In genomic region chr9:133117271-133118178, GRCh38 we compare ENCODE assay signal across 9 cellular contexts. TPM values are rescaled to one million over a fixed set of nuclear protein-coding genes. Genes with fewer than 3 reads are reported as not detected.
A peak's percentile ranks its signal among the peaks of the same experiment; 100 is the strongest.
DNase-seq lines count a peak whose midpoint lies in the region; ATAC-seq, FAIRE-seq and TF ChIP-seq lines count a peak whose summit lies in the region.
"Had no signal": no experiment of that assay in that cellular context is flagged by ENCODE, and none has a peak within 500 bp of the region (broad histone marks: within the 10 kb centered on the region; RNA-seq: fewer than 3 reads in every experiment).

No MANE protein-coding gene starts in this region.

- no TSS peak for BruUV-seq in GM12878 (replicated peaks; lab: Mats Ljungman, UMichigan)

- no peaks in the 10 kb centered on the region; a peak in 1 of 4 replicates for H3K36me3 ChIP-seq in GM12878 (ENCODE audit: control insufficient read depth in 2 of 2, insufficient read depth in 2 of 2, low read length in 1 of 2)
- H3K36me3 ChIP-seq in thoracic aorta, result no peaks in the 10 kb centered on the region

- no peak overlapping the region for H3K4me3 ChIP-seq in GM12878
- no peak overlapping the region for H3K4me3 ChIP-seq in thoracic aorta

- TF ChIP-seq RAD21 in GM12878 (IDR thresholded peaks at IDR 0.05; ENCODE audit: insufficient read depth, low read depth, low read length), result no peak

- intact Hi-C loops in activated CD4-positive, alpha-beta T cell treated with anti-CD3 and anti-CD28 coated beads for 36 hours (cut with DNase I, micrococcal nuclease), result no loop called here
- intact Hi-C loops in GM12878 (cut with micrococcal nuclease; ENCODE audit: unreplicated experiment), result no loop called here

- peak overlapping the region; percentile 8 for H3K4me3 Mint-ChIP-seq in activated CD4-positive, alpha-beta T cell treated with anti-CD3 and anti-CD28 coated beads for 36 hours
- H3K4me3 Mint-ChIP-seq in memory B cell, result no peak overlapping the region

- H4K20me1 ChIP-seq in GM12878 (ENCODE audit: control insufficient read depth, insufficient read depth), result no peaks in the 10 kb centered on the region; the same call in 1 of the 2 replicates

- no peak for DNase-seq in activated CD4-positive, alpha-beta T cell treated with anti-CD3 and anti-CD28 coated beads for 36 hours
- no peak for DNase-seq in activated CD4-positive, alpha-beta T cell treated with anti-CD3 and anti-CD28 coated beads, Interleukin-2, amount 50 U/mL, for 48 hours
- DNase-seq in GM12878 (ENCODE audit: low read depth, low spot score) (no peak), memory B cell (ENCODE audit: low spot score in 2 of 2) (no peak), thoracic aorta (ENCODE audit: low spot score) (no peak), T1000 (lab: John Stamatoyannopoulos, UW) (no peak)
- DNase-seq: NCI-H2171 treated with DMSO at 0.1 percent for 48 hours had no signal

- RAD21 ChIA-PET in GM12878 (lab: Charles Lee; ENCODE audit: unreplicated experiment), result interaction anchor here (1.0 to 14.4 kb wide), 3 partner anchors 13 to 29 kb away, joined by 3 to 219 read pairs (median 3); no protein-coding TSS in a partner anchor

- no peak for ATAC-seq in activated CD4-positive, alpha-beta T cell treated with anti-CD3 and anti-CD28 coated beads for 36 hours
- ATAC-seq in GM12878 (no peak), memory B cell (ENCODE audit: low read depth) (no peak), thoracic aorta (ENCODE audit: insufficient number of reproducible peaks, low FRiP score, low read depth) (no peak), GM19452 (IDR thresholded peaks at IDR 0.05; ENCODE audit: unreplicated experiment) (no peak), HG03108 (IDR thresholded peaks at IDR 0.05; ENCODE audit: unreplicated experiment) (no peak)

- SMC1A ChIA-PET in GM12878 (lab: Charles Lee; ENCODE audit: uncharacterized antibody, unreplicated experiment), result interaction anchor here (0.9 to 3.9 kb wide), 6 partner anchors 14 to 31 kb away, joined by 3 to 44 read pairs (median 8); no protein-coding TSS in a partner anchor

- CTCF ChIA-PET in activated CD4-positive, alpha-beta T cell treated with anti-CD3 and anti-CD28 coated beads for 36 hours (lab: Charles Lee), result interaction anchor here (0.7 to 11.8 kb wide), 4 partner anchors 29 to 96 kb away, joined by 3 to 139 read pairs (median 4); no protein-coding TSS in a partner anchor
- CTCF ChIA-PET in GM12878 (lab: Yijun Ruan, JAX), result interaction anchor here (0.7 to 22.5 kb wide), 9 partner anchors 11 to 96 kb away, joined by 3 to 401 read pairs (median 4); no protein-coding TSS in a partner anchor

- TF ChIP-seq EP300 in GM12878 (IDR thresholded peaks at IDR 0.05; ENCODE audit: borderline replicate concordance in 1 of 2, control insufficient read depth in 1 of 2, low read depth in 2 of 2, low read length in 2 of 2), result no peak

- H3K27ac ChIP-seq in GM12878 (ENCODE audit: control insufficient read depth, insufficient read depth) (no peak overlapping the region), thoracic aorta (no peak overlapping the region)

- H2AFZ ChIP-seq in GM12878 (ENCODE audit: control insufficient read depth, low read depth, low read length), result no peak overlapping the region

- WGBS in GM12878 (ENCODE audit: insufficient coverage, insufficient replicate concordance, low lambda C conversion rate, missing lambda C conversion rate), result 79% methylated on average over 18 of the region's 18 CpGs

- no peaks in the 10 kb centered on the region for H3K9me3 Mint-ChIP-seq in activated CD4-positive, alpha-beta T cell treated with anti-CD3 and anti-CD28 coated beads for 36 hours (ENCODE audit: low read depth)
- no peaks in the 10 kb centered on the region for H3K9me3 Mint-ChIP-seq in memory B cell

- H3K27me3 Mint-ChIP-seq in activated CD4-positive, alpha-beta T cell treated with anti-CD3 and anti-CD28 coated beads for 36 hours, result no peaks in the 10 kb centered on the region
- no peaks in the 10 kb centered on the region for H3K27me3 Mint-ChIP-seq in memory B cell

- in situ Hi-C loops in GM12878 (cut with MboI), result no loop called here

- H3K27me3 ChIP-seq in GM12878 (replicated peaks in 1 of 2; ENCODE audit: control insufficient read depth in 2 of 2, insufficient read depth in 2 of 2, low read length in 1 of 2) (no peaks in the 10 kb centered on the region), thoracic aorta (replicated peaks; ENCODE audit: insufficient read depth) (no peaks in the 10 kb centered on the region)

- H3K9me3 ChIP-seq in GM12878 (replicated peaks; ENCODE audit: control insufficient read depth, insufficient read depth, low read length), result no peaks in the 10 kb centered on the region
- H3K9me3 ChIP-seq in thoracic aorta, result no peaks in the 10 kb centered on the region

- no peak for TF ChIP-seq POLR2A in GM12878 (IDR thresholded peaks at IDR 0.05; ENCODE audit: low read depth, low read length)

- H3K27ac Mint-ChIP-seq in activated CD4-positive, alpha-beta T cell treated with anti-CD3 and anti-CD28 coated beads for 36 hours, result no peak overlapping the region
- H3K27ac Mint-ChIP-seq in memory B cell, result peak overlapping the region; percentile 9

- H3K36me3 Mint-ChIP-seq in activated CD4-positive, alpha-beta T cell treated with anti-CD3 and anti-CD28 coated beads for 36 hours (ENCODE audit: low read depth), result peaks cover 6% of the 10 kb centered on the region
- H3K36me3 Mint-ChIP-seq in memory B cell, result no peaks in the 10 kb centered on the region

- POLR2A ChIA-PET in activated CD4-positive, alpha-beta T cell treated with anti-CD3 and anti-CD28 coated beads for 36 hours (lab: Charles Lee), result interaction anchor here (0.6 to 1.4 kb wide), 6 partner anchors 8 to 1714 kb away, joined by 3 to 4 read pairs (median 3); partner anchors contain the start of gene GTF3C5
- POLR2A ChIA-PET in GM12878 (lab: Charles Lee), result interaction anchor here (0.8 to 7.3 kb wide), 6 partner anchors 9 to 31 kb away, joined by 3 to 66 read pairs (median 11); no protein-coding TSS in a partner anchor

- H3K4me1 ChIP-seq in GM12878 (ENCODE audit: control insufficient read depth, insufficient read depth, low read length), result peaks cover 72% of the 10 kb centered on the region
- peaks cover 37 to 77% of the 10 kb centered on the region in 2 donors for H3K4me1 ChIP-seq in thoracic aorta (ENCODE audit: control insufficient read depth in 1 of 2, low read depth in 2 of 2)

- H3K79me2 ChIP-seq in GM12878 (ENCODE audit: control insufficient read depth, insufficient read depth, low read length), result peaks cover 69% of the 10 kb centered on the region

- no peak for FAIRE-seq in GM12878 (lab: Jason Lieb, UNC)

- peaks cover 68% of the 10 kb centered on the region for H3K4me1 Mint-ChIP-seq in activated CD4-positive, alpha-beta T cell treated with anti-CD3 and anti-CD28 coated beads for 36 hours
- peaks cover 43% of the 10 kb centered on the region for H3K4me1 Mint-ChIP-seq in memory B cell

- TF ChIP-seq CTCF in GM12878 (IDR thresholded peaks at IDR 0.05 in 2 of 3, conservative IDR thresholded peaks at IDR 0.05 in 1 of 3; ENCODE audit: control insufficient read depth in 2 of 3, extremely low read depth in 1 of 3, insufficient read depth in 1 of 3, low read depth in 3 of 3, low read length in 3 of 3) (no peak), thoracic aorta (IDR thresholded peaks at IDR 0.05) (peak; percentile 11)

- H3K4me2 ChIP-seq in GM12878 (ENCODE audit: control insufficient read depth, insufficient read depth), result peak overlapping the region; percentile 32; the same call in 1 of the 2 replicates

- H3K9ac ChIP-seq in GM12878 (ENCODE audit: control insufficient read depth, insufficient read depth, low read length), result no peak overlapping the region

RNA-seq across cellular contexts. Expression of gene RALGDS, which starts 3.5 kb away (rescaled TPM):
- total RNA-seq in activated CD4-positive, alpha-beta T cell treated with anti-CD3 and anti-CD28 coated beads for 36 hours, result 10 to 100 TPM; 65.1 to 78.6 TPM
- total RNA-seq in GM12878 (2013; cell fraction: nucleolus; rRNA removed), result 87.1 and 89.7 TPM in 2 replicates
- total RNA-seq in GM12878 (2014; rRNA removed), result 29.7 and 34.1 TPM in 2 replicates
- 17.4 and 19.3 TPM in 2 replicates for total RNA-seq in GM12878 (2014; rRNA removed; fragmentation: Illumina TruSeq; extraction: Trizol)
- total RNA-seq in GM12878 (2021), result 30.1 and 33.3 TPM in 2 replicates
- polyA plus RNA-seq in GM12878 (2011; ENCODE audit: low read depth), result 15.0 TPM
- 33.7 and 48.6 TPM in 2 replicates for polyA plus RNA-seq in GM12878 (2011; rRNA removed)
- 56.3 and 59.0 TPM in 2 replicates for polyA plus RNA-seq in GM12878 (2011; cell fraction: cytosol; rRNA removed)
- polyA plus RNA-seq in GM12878 (2011; cell fraction: nucleus; rRNA removed), result 264 and 316 TPM in 2 replicates
- 22.6 and 37.4 TPM in 2 replicates for polyA plus RNA-seq in GM12878 (2012)
- polyA plus RNA-seq in GM12878 (2014; fragmentation: Illumina TruSeq; extraction: Trizol), result 8.4 and 23.1 TPM in 2 replicates
- 1 to 10 TPM; 1.3 to 2.0 TPM for polyA plus RNA-seq in GM12878 (2014; fragmentation: Nextera tagmentation; extraction: Ambion mirVana)
- 43.7 and 49.3 TPM in 2 replicates for polyA plus RNA-seq in GM12878 (2014; rRNA removed)
- 10 to 100 TPM in 1 of 2 experiments, 1 to 10 TPM in 1; 7.6 to 13.3 TPM for polyA plus RNA-seq in GM12878 (2016; fragmentation: Nextera tagmentation; extraction: Ambion mirVana)
- 22.2 and 36.1 TPM in 2 replicates for polyA minus RNA-seq in GM12878 (2011; rRNA and poly(A)+ RNA removed)
- polyA minus RNA-seq in GM12878 (2011; cell fraction: cytosol; rRNA and poly(A)+ RNA removed), result 9.8 and 20.6 TPM in 2 replicates
- polyA minus RNA-seq in GM12878 (2011; cell fraction: nucleus; rRNA and poly(A)+ RNA removed), result 38.2 and 39.3 TPM in 2 replicates
- 10 to 100 TPM; 30.3 to 98.8 TPM for total RNA-seq in thoracic aorta

RNA-seq across cellular contexts. Expression of gene GBGT1, which starts 46.2 kb away (rescaled TPM):
- total RNA-seq in activated CD4-positive, alpha-beta T cell treated with anti-CD3 and anti-CD28 coated beads for 36 hours, result 1 to 10 TPM; 3.8 to 4.8 TPM
- 19.1 and 27.5 TPM in 2 replicates for total RNA-seq in GM12878 (2013; cell fraction: nucleolus; rRNA removed)
- total RNA-seq in GM12878 (2014; rRNA removed), result 0.68 and 1.5 TPM in 2 replicates
- total RNA-seq in GM12878 (2014; rRNA removed; fragmentation: Illumina TruSeq; extraction: Trizol), result 0.45 and 0.74 TPM in 2 replicates
- 1.3 and 1.4 TPM in 2 replicates for total RNA-seq in GM12878 (2021)
- 0.30 TPM for polyA plus RNA-seq in GM12878 (2011; ENCODE audit: low read depth)
- 0.59 and 1.8 TPM in 2 replicates for polyA plus RNA-seq in GM12878 (2011; rRNA removed)
- polyA plus RNA-seq in GM12878 (2011; cell fraction: cytosol; rRNA removed), result 1.8 and 2.2 TPM in 2 replicates
- polyA plus RNA-seq in GM12878 (2011; cell fraction: nucleus; rRNA removed), result 5.1 and 5.4 TPM in 2 replicates
- 1.1 and 1.6 TPM in 2 replicates for polyA plus RNA-seq in GM12878 (2012)
- polyA plus RNA-seq in GM12878 (2014; fragmentation: Illumina TruSeq; extraction: Trizol), result 0.33 and 0.53 TPM in 2 replicates
- under 1 TPM; 0.08 to 0.11 TPM for polyA plus RNA-seq in GM12878 (2014; fragmentation: Nextera tagmentation; extraction: Ambion mirVana)
- 1.4 and 1.9 TPM in 2 replicates for polyA plus RNA-seq in GM12878 (2014; rRNA removed)
- under 1 TPM; 0.12 to 0.28 TPM for polyA plus RNA-seq in GM12878 (2016; fragmentation: Nextera tagmentation; extraction: Ambion mirVana)
- polyA minus RNA-seq in GM12878 (2011; rRNA and poly(A)+ RNA removed), result 3.3 and 4.6 TPM in 2 replicates
- polyA minus RNA-seq in GM12878 (2011; cell fraction: cytosol; rRNA and poly(A)+ RNA removed), result 1.5 and 2.1 TPM in 2 replicates
- polyA minus RNA-seq in GM12878 (2011; cell fraction: nucleus; rRNA and poly(A)+ RNA removed), result 4.8 and 6.5 TPM in 2 replicates
- total RNA-seq in thoracic aorta, result 10 to 100 TPM; 45.5 to 46.8 TPM

RNA-seq across cellular contexts. Expression of gene CEL, which starts 55.7 kb away (rescaled TPM):
- total RNA-seq in activated CD4-positive, alpha-beta T cell treated with anti-CD3 and anti-CD28 coated beads for 36 hours, result 1 to 10 TPM in 1 of 2 experiments, under 1 TPM in 1; 0.98 to 1.2 TPM
- 0.29 and 0.64 TPM in 2 replicates for total RNA-seq in GM12878 (2013; cell fraction: nucleolus; rRNA removed)
- total RNA-seq in GM12878 (2014; rRNA removed) (0.23 and 0.27 TPM in 2 replicates), GM12878 (2014; rRNA removed; fragmentation: Illumina TruSeq; extraction: Trizol) (0.36 and 0.41 TPM in 2 replicates), GM12878 (2021) (4.1 and 4.6 TPM in 2 replicates), thoracic aorta (1 to 10 TPM in 1 of 2 donors, under 1 TPM in 1; 0.78 to 5.3 TPM)
- 0.17 TPM for polyA plus RNA-seq in GM12878 (2011; ENCODE audit: low read depth)
- polyA plus RNA-seq in GM12878 (2011; rRNA removed) (0.04 and 0.15 TPM in 2 replicates), GM12878 (2014; fragmentation: Illumina TruSeq; extraction: Trizol) (0.25 and 0.51 TPM in 2 replicates), GM12878 (2014; fragmentation: Nextera tagmentation; extraction: Ambion mirVana) (not detected), GM12878 (2014; rRNA removed) (0.80 and 1.2 TPM in 2 replicates), GM12878 (2016; fragmentation: Nextera tagmentation; extraction: Ambion mirVana) (under 1 TPM; 0.05 to 0.15 TPM)
- polyA plus RNA-seq in GM12878 (2011; cell fraction: cytosol; rRNA removed), result 0.15 and 0.20 TPM in 2 replicates
- 1.3 and 2.2 TPM in 2 replicates for polyA plus RNA-seq in GM12878 (2011; cell fraction: nucleus; rRNA removed)
- polyA plus RNA-seq in GM12878 (2012), result 0.74 and 0.97 TPM in 2 replicates
- 0.10 TPM in 1 of 2 replicates, not detected in the other for polyA minus RNA-seq in GM12878 (2011; rRNA and poly(A)+ RNA removed)
- polyA minus RNA-seq in GM12878 (2011; cell fraction: cytosol; rRNA and poly(A)+ RNA removed), result 0.53 TPM in 1 of 2 replicates, not detected in the other
- polyA minus RNA-seq in GM12878 (2011; cell fraction: nucleus; rRNA and poly(A)+ RNA removed), result 0.29 TPM in 1 of 2 replicates, not detected in the other
